In the genomic region with DNA sequence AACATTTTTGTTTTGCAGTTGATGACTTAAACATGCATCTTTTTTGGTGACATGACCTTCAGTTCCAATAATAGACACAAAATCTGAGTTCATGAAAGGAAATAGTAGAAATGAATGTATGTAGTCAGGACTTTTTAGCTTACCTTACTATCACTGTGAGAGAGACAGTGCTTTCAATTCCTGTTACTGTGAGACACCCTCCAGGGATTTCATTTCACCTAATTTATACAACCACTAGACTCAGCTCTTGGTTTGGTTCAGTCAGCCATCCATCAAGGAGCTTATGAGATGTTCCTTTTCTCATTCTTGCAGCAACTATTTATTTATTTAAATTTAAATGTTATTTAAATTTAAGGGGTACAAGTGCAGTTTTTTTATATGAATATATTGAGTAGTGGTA, we compare ENCODE assay signal across 12 cellular contexts.
DNase-seq lines count a peak whose midpoint lies in the region; ATAC-seq and TF ChIP-seq lines count a peak whose summit lies in the region.
"Had no signal": no experiment of that assay in that cellular context is flagged by ENCODE, and none has a peak within 500 bp of the region (broad histone marks: within the 10 kb centered on the region; RNA-seq: fewer than 3 reads in every experiment).

No MANE protein-coding gene starts in this region.

- no peaks in the 10 kb centered on the region for H3K9me2 ChIP-seq in neural cell (ENCODE audit: insufficient read depth, low read length)

- H3K79me2 ChIP-seq in neural cell (replicated peaks; ENCODE audit: insufficient read depth, low read length): no peaks in the 10 kb centered on the region

- H3K4me3 ChIP-seq in neural cell (ENCODE audit: low read length): no peak overlapping the region
- H3K4me3 ChIP-seq: left lung had no signal

- no peaks in the 10 kb centered on the region for H3K9me3 ChIP-seq in neural cell (ENCODE audit: low read length)
- H3K9me3 ChIP-seq: left lung had no signal

- H4K20me1 ChIP-seq in neural cell (ENCODE audit: insufficient read depth): no peaks in the 10 kb centered on the region

- H3F3A ChIP-seq in neural cell (ENCODE audit: insufficient read depth, low read length, poor library complexity, severe bottlenecking): no peaks in the 10 kb centered on the region

- H3K27me3 ChIP-seq in neural cell (ENCODE audit: insufficient read depth, low read depth, low read length): no peaks in the 10 kb centered on the region
- H3K27me3 ChIP-seq in foreskin keratinocyte: no peaks in the 10 kb centered on the region
- H3K27me3 ChIP-seq: left lung had no signal

- no peak for TF ChIP-seq EP300 in neural cell (conservative IDR thresholded peaks at IDR 0.05; ENCODE audit: poor library complexity, severe bottlenecking)

- no peaks in the 10 kb centered on the region for H3K36me3 ChIP-seq in neural cell (ENCODE audit: insufficient read depth, low read length)

- no peak overlapping the region for H3K27ac ChIP-seq in neural cell (ENCODE audit: low read length)
- no peak overlapping the region for H3K27ac ChIP-seq in foreskin keratinocyte
- H3K27ac ChIP-seq: left lung, RWPE1 had no signal

- no peak overlapping the region for H2AFZ ChIP-seq in neural cell (ENCODE audit: low read depth, low read length)

- peak; percentile 96 for ATAC-seq in GM18870 (IDR thresholded peaks at IDR 0.05; ENCODE audit: unreplicated experiment)
- ATAC-seq in GM21576 (IDR thresholded peaks at IDR 0.05; ENCODE audit: unreplicated experiment): peak; percentile 94
- peak; percentile 93 for ATAC-seq in HG03108 (IDR thresholded peaks at IDR 0.05; ENCODE audit: unreplicated experiment)
- ATAC-seq in foreskin keratinocyte: no peak
- ATAC-seq: CD8-positive, alpha-beta T cell; left lung had no signal

- no peaks in the 10 kb centered on the region for H3K4me1 ChIP-seq in foreskin keratinocyte
- H3K4me1 ChIP-seq: left lung had no signal

- DNase-seq in SHP77 (lab: John Stamatoyannopoulos, UW) (no peak), foreskin keratinocyte (no peak), Kasumi-1 (lab: John Stamatoyannopoulos, UW) (no peak)
- DNase-seq: aorta; CD8-positive, alpha-beta T cell; effector CD8-positive, alpha-beta T cell; left lung had no signal

- no peak overlapping the region for H3K9ac ChIP-seq in neural cell (ENCODE audit: low read length)

- TF ChIP-seq CTCF in neural cell (IDR thresholded peaks at IDR 0.05; ENCODE audit: poor library complexity, severe bottlenecking) (no peak), foreskin keratinocyte (conservative IDR thresholded peaks at IDR 0.05) (no peak)

- TF ChIP-seq RAD21 in neural cell (conservative IDR thresholded peaks at IDR 0.05): no peak

- no peak overlapping the region for H3K4me2 ChIP-seq in neural cell (ENCODE audit: low read length)

TF ChIP-seq in neural cell, 6 proteins besides CTCF, POLR2A, EP300 and RAD21:
- peak; percentile 9 for TF ChIP-seq POLR2AphosphoS5 (IDR thresholded peaks at IDR 0.05)
- TF ChIP-seq, protein P1, sequence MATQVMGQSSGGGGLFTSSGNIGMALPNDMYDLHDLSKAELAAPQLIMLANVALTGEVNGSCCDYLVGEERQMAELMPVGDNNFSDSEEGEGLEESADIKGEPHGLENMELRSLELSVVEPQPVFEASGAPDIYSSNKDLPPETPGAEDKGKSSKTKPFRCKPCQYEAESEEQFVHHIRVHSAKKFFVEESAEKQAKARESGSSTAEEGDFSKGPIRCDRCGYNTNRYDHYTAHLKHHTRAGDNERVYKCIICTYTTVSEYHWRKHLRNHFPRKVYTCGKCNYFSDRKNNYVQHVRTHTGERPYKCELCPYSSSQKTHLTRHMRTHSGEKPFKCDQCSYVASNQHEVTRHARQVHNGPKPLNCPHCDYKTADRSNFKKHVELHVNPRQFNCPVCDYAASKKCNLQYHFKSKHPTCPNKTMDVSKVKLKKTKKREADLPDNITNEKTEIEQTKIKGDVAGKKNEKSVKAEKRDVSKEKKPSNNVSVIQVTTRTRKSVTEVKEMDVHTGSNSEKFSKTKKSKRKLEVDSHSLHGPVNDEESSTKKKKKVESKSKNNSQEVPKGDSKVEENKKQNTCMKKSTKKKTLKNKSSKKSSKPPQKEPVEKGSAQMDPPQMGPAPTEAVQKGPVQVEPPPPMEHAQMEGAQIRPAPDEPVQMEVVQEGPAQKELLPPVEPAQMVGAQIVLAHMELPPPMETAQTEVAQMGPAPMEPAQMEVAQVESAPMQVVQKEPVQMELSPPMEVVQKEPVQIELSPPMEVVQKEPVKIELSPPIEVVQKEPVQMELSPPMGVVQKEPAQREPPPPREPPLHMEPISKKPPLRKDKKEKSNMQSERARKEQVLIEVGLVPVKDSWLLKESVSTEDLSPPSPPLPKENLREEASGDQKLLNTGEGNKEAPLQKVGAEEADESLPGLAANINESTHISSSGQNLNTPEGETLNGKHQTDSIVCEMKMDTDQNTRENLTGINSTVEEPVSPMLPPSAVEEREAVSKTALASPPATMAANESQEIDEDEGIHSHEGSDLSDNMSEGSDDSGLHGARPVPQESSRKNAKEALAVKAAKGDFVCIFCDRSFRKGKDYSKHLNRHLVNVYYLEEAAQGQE (IDR thresholded peaks at IDR 0.05; ENCODE audit: borderline replicate concordance): no peak
- TF ChIP-seq EZH2 (IDR thresholded peaks at IDR 0.05; ENCODE audit: borderline replicate concordance, insufficient read depth, low read length, poor library complexity, severe bottlenecking): no peak
- TF ChIP-seq TAF1 (IDR thresholded peaks at IDR 0.05; ENCODE audit: low read depth): no peak
TF ChIP-seq in neural cell: peak in this region for 1.
